20 cellular contexts compared by ENCODE assay signal in genomic region chrX:85590638-85591037, GRCh38.
"Had no signal": no experiment of that assay in that cellular context is flagged by ENCODE, and none has a peak within 500 bp of the region (broad histone marks: within the 10 kb centered on the region; RNA-seq: fewer than 3 reads in every experiment).

No MANE protein-coding gene starts in this region.

- H3K4me1 ChIP-seq: testis, vagina had no signal

- H3K36me3 ChIP-seq: vagina had no signal

- ATAC-seq: activated CD4-positive, alpha-beta T cell treated with anti-CD3 and anti-CD28 coated beads for 36 hours; left ventricle myocardium superior; sciatic nerve; stimulated activated memory B cell treated with anti-CD40 and anti-IgM and Interleukin-4, amounts not matched to agents 10 μg/mL and 1 μg/mL and 100 μg/mL, for 72 hours had no signal

- H3K27me3 Mint-ChIP-seq: activated B cell treated with CpG ODN at 0.5 μM for 24 hours; activated CD4-positive, alpha-beta T cell treated with anti-CD3 and anti-CD28 coated beads for 36 hours; activated naive CD8-positive, alpha-beta T cell treated with anti-CD3 and anti-CD28 coated beads for 36 hours; naive B cell; stimulated activated memory B cell treated with anti-CD40 and anti-IgM and Interleukin-4, amounts not matched to agents 10 μg/mL and 1 μg/mL and 100 μg/mL, for 72 hours; type B pancreatic cell had no signal

- H3K4me1 Mint-ChIP-seq: activated B cell treated with CpG ODN at 0.5 μM for 24 hours; activated CD4-positive, alpha-beta T cell treated with anti-CD3 and anti-CD28 coated beads for 36 hours; activated naive CD8-positive, alpha-beta T cell treated with anti-CD3 and anti-CD28 coated beads for 36 hours; naive B cell; neural crest cell; stimulated activated memory B cell treated with anti-CD40 and anti-IgM and Interleukin-4, amounts not matched to agents 10 μg/mL and 1 μg/mL and 100 μg/mL, for 72 hours had no signal

- H3K27ac Mint-ChIP-seq: activated B cell treated with CpG ODN at 0.5 μM for 24 hours; activated CD4-positive, alpha-beta T cell treated with anti-CD3 and anti-CD28 coated beads for 36 hours; activated naive CD8-positive, alpha-beta T cell treated with anti-CD3 and anti-CD28 coated beads for 36 hours; naive B cell; stimulated activated memory B cell treated with anti-CD40 and anti-IgM and Interleukin-4, amounts not matched to agents 10 μg/mL and 1 μg/mL and 100 μg/mL, for 72 hours; T-helper 1 cell treated with Interleukin-12 subunit alpha and Interleukin-12 subunit beta and Interleukin-4 antibody, amounts not matched to agents 30 μg/mL and 1 μg/mL, for 36 hours; type B pancreatic cell had no signal

- H3K4me3 ChIP-seq: testis, vagina had no signal

- H3K9me3 Mint-ChIP-seq: activated B cell treated with CpG ODN at 0.5 μM for 24 hours; activated naive CD8-positive, alpha-beta T cell treated with anti-CD3 and anti-CD28 coated beads for 36 hours; T-helper 1 cell treated with Interleukin-12 subunit alpha and Interleukin-12 subunit beta and Interleukin-4 antibody, amounts not matched to agents 30 μg/mL and 1 μg/mL, for 36 hours; type B pancreatic cell had no signal

- H3K27ac ChIP-seq: testis, vagina had no signal

- H3K9me3 ChIP-seq: testis, vagina had no signal

- DNase-seq: activated B cell treated with CpG ODN at 0.5 μM for 24 hours; activated CD4-positive, alpha-beta T cell treated with anti-CD3 and anti-CD28 coated beads for 36 hours; activated CD4-positive, alpha-beta T cell treated with anti-CD3 and anti-CD28 coated beads, Interleukin-2, amount 50 U/mL, for 4 hours; activated naive CD4-positive, alpha-beta T cell treated with Interleukin-2 at 50 U/mL for 16 hours; activated naive CD8-positive, alpha-beta T cell treated with anti-CD3 and anti-CD28 coated beads for 36 hours; activated T-cell treated with anti-CD3 and anti-CD28 coated beads, Interleukin-2, amount 50 U/mL, for 48 hours; cerebellar nuclear complex; cortex of kidney; left ventricle myocardium superior; naive B cell; small intestine; stimulated activated CD4-positive, alpha-beta T cell treated with anti-CD3 and anti-CD28 coated beads, Interleukin-15, amount 100 ng/mL, for 24 hours; T1000; testis had no signal

- H3K4me3 Mint-ChIP-seq: activated B cell treated with CpG ODN at 0.5 μM for 24 hours; activated CD4-positive, alpha-beta T cell treated with anti-CD3 and anti-CD28 coated beads for 36 hours; activated naive CD8-positive, alpha-beta T cell treated with anti-CD3 and anti-CD28 coated beads for 36 hours; naive B cell; neural crest cell; stimulated activated memory B cell treated with anti-CD40 and anti-IgM and Interleukin-4, amounts not matched to agents 10 μg/mL and 1 μg/mL and 100 μg/mL, for 72 hours; T-helper 1 cell treated with Interleukin-12 subunit alpha and Interleukin-12 subunit beta and Interleukin-4 antibody, amounts not matched to agents 30 μg/mL and 1 μg/mL, for 36 hours; type B pancreatic cell had no signal

- H3K36me3 Mint-ChIP-seq: activated naive CD8-positive, alpha-beta T cell treated with anti-CD3 and anti-CD28 coated beads for 36 hours; naive B cell; stimulated activated memory B cell treated with anti-CD40 and anti-IgM and Interleukin-4, amounts not matched to agents 10 μg/mL and 1 μg/mL and 100 μg/mL, for 72 hours; type B pancreatic cell had no signal

- H3K27me3 ChIP-seq: testis, vagina had no signal
